In genomic region chrX:98516120-98516519, GRCh38 we compare ENCODE assay signal across 18 cellular contexts.
"Had no signal": no experiment of that assay in that cellular context is flagged by ENCODE, and none has a peak within 500 bp of the region (broad histone marks: within the 10 kb centered on the region; RNA-seq: fewer than 3 reads in every experiment).

No MANE protein-coding gene starts in this region.

- H3K4me2 ChIP-seq: hepatocyte had no signal

- FAIRE-seq: endothelial cell of umbilical vein had no signal

- H3K4me1 ChIP-seq: esophagus muscularis mucosa, foreskin keratinocyte, gastroesophageal sphincter, heart left ventricle, left lung, lower lobe of right lung had no signal

- H2AFZ ChIP-seq: hepatocyte had no signal

- H3K27ac ChIP-seq: coronary artery, esophagus muscularis mucosa, foreskin keratinocyte, gastroesophageal sphincter, heart left ventricle, hepatocyte, left lung, lower lobe of right lung had no signal

- H3K27me3 ChIP-seq: esophagus muscularis mucosa, foreskin keratinocyte, gastroesophageal sphincter, hepatocyte, left lung had no signal

- DNase-seq: effector CD8-positive, alpha-beta T cell; effector memory CD8-positive, alpha-beta T cell; endodermal cell; foreskin keratinocyte; heart left ventricle; hypothalamus; immature natural killer cell; islet precursor cell; left cardiac atrium; left lung; left ventricle myocardium superior; lower lobe of right lung; mesenchymal stem cell had no signal

- H3K36me3 ChIP-seq: esophagus muscularis mucosa, gastroesophageal sphincter, heart left ventricle, left lung, lower lobe of right lung had no signal

- ATAC-seq: effector memory CD8-positive, alpha-beta T cell; foreskin keratinocyte; gastroesophageal sphincter; heart left ventricle; left cardiac atrium; left lung; left ventricle myocardium superior; lower lobe of right lung had no signal

- H3K79me2 ChIP-seq: hepatocyte had no signal

- H3K4me3 ChIP-seq: coronary artery, esophagus muscularis mucosa, gastroesophageal sphincter, heart left ventricle, hepatocyte, left lung, lower lobe of right lung had no signal

- H3K9me3 ChIP-seq: esophagus muscularis mucosa, gastroesophageal sphincter, heart left ventricle, left lung, lower lobe of right lung had no signal
